Comparison of ENCODE assay signal across 15 cellular contexts in the genomic region with DNA sequence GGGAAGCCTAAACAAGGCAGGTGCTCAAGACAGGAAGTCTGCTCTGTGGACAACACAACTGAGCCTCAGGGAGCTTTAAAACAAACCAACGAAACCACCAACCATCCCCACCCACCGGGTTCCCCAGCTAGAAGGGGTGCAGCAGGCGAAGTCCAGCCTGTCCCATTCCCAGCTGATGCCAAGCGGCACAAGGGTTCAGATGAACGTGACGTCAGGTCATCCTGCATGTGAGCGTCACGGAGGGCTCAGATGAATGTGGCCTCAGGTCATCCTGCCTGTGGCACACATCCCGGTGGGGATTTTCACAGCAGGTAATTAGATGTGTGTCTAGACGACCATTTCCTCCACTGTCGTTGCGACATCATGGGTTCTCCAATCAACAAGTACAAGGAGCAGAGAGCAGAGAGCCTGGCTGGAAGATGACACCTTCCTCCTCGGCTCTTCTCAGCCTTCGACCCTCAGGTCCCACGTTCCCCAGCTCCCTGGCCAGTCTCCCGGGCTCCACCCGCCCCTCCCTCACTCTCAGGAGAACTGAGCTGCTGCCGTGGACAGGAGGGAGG.
A peak's percentile ranks its signal among the peaks of the same experiment; 100 is the strongest.
DNase-seq lines count a peak whose midpoint lies in the region; ATAC-seq and TF ChIP-seq lines count a peak whose summit lies in the region.
"Had no signal": no experiment of that assay in that cellular context is flagged by ENCODE, and none has a peak within 500 bp of the region (broad histone marks: within the 10 kb centered on the region; RNA-seq: fewer than 3 reads in every experiment).

No MANE protein-coding gene starts in this region.

- H3K36me3 ChIP-seq in Loucy (ENCODE audit: insufficient read depth, low read length) = no peaks in the 10 kb centered on the region
- no peaks in the 10 kb centered on the region for H3K36me3 ChIP-seq in brain microvascular endothelial cell (replicated peaks)
- no peaks in the 10 kb centered on the region for H3K36me3 ChIP-seq in heart left ventricle
- H3K36me3 ChIP-seq: neutrophil had no signal

- peak overlapping the region; percentile 85 for H3K27ac ChIP-seq in brain microvascular endothelial cell
- H3K27ac ChIP-seq in heart left ventricle = no peak overlapping the region
- H3K27ac ChIP-seq: neutrophil had no signal

- peak overlapping the region; percentile 55 for H3K4me2 ChIP-seq in Loucy (ENCODE audit: low read depth, low read length, poor library complexity, severe bottlenecking)

- H3K9ac ChIP-seq in Loucy (ENCODE audit: low read depth, low read length, poor library complexity, severe bottlenecking) = no peak overlapping the region

- H3F3A ChIP-seq in Loucy (ENCODE audit: low read depth) = no peaks in the 10 kb centered on the region

- no peaks in the 10 kb centered on the region for H3K9me2 ChIP-seq in Loucy (replicated peaks; ENCODE audit: low read depth, low read length)

- intact Hi-C loops in heart left ventricle (cut with DNase I) = no loop called here

- H3K9me3 ChIP-seq in Loucy (ENCODE audit: insufficient read depth, low read depth, low read length) (no peaks in the 10 kb centered on the region), heart left ventricle (no peaks in the 10 kb centered on the region)
- H3K9me3 ChIP-seq: neutrophil had no signal

- WGBS in heart left ventricle, 4 donors = 59 to 72% (median 67%) methylated on average over 18 of the region's 18 CpGs

- H4K20me1 ChIP-seq in Loucy (ENCODE audit: insufficient read depth, low read length, poor library complexity, severe bottlenecking) = no peaks in the 10 kb centered on the region

- in situ Hi-C loops in brain microvascular endothelial cell (cut with HindIII; ENCODE audit: low pct_ligation_motif_present, low sequenced_read_pairs) = no loop called here

- no peaks in the 10 kb centered on the region for H3K79me2 ChIP-seq in Loucy (ENCODE audit: insufficient read depth, low read length)

- TF ChIP-seq POLR2A in heart left ventricle (IDR thresholded peaks at IDR 0.05) (no peak), erythroblast (IDR thresholded peaks at IDR 0.05; ENCODE audit: low read length) (no peak)

- DNase-seq in A172 (ENCODE audit: low spot score) (peak; percentile 81), brain microvascular endothelial cell (peak; percentile 50), left kidney (ENCODE audit: low read depth, low spot score) (peak; percentile 61), heart left ventricle (no peak), erythroblast (lab: John Stamatoyannopoulos, UW) (no peak)
- DNase-seq: activated CD8-positive, alpha-beta memory T cell treated with anti-CD3 and anti-CD28 coated beads, Interleukin-2, amount 10 ng/mL, durations not matched to agents 7 days and 5 days; activated naive CD4-positive, alpha-beta T cell treated with anti-CD3 and anti-CD28 coated beads, Interleukin-2, amount 50 U/mL, for 16 hours; cerebellar nuclear complex; HCEC 1CT; NCI-H2029 treated with DMSO at 0.1 percent for 48 hours had no signal

- no peaks in the 10 kb centered on the region for H3K27me3 ChIP-seq in Loucy (ENCODE audit: insufficient read depth, low read length, poor library complexity, severe bottlenecking)
- H3K27me3 ChIP-seq in brain microvascular endothelial cell (replicated peaks) = no peaks in the 10 kb centered on the region
- peaks cover 0 to 18% (median 6%) of the 10 kb centered on the region in 9 donors for H3K27me3 ChIP-seq in heart left ventricle

- peak overlapping the region; percentile 7 for H3K4me3 ChIP-seq in Loucy (ENCODE audit: low read length, poor library complexity, severe bottlenecking)
- no peak overlapping the region for H3K4me3 ChIP-seq in brain microvascular endothelial cell (ENCODE audit: low read depth, low read length)
- no peak overlapping the region for H3K4me3 ChIP-seq in heart left ventricle
- H3K4me3 ChIP-seq: lung had no signal

- no peak for ATAC-seq in HG02885 (IDR thresholded peaks at IDR 0.05; ENCODE audit: poor library complexity, unreplicated experiment)
- ATAC-seq in heart left ventricle = no peak
- no peak for ATAC-seq in GM18870 (IDR thresholded peaks at IDR 0.05; ENCODE audit: unreplicated experiment)
- ATAC-seq: activated CD8-positive, alpha-beta memory T cell treated with anti-CD3 and anti-CD28 coated beads, Interleukin-2, amount 10 ng/mL, durations not matched to agents 7 days and 5 days had no signal

- H3K4me1 ChIP-seq in Loucy (ENCODE audit: insufficient read depth, low read length, poor library complexity, severe bottlenecking) = peaks cover 58% of the 10 kb centered on the region
- peaks cover 0 to 4% (median 0%) of the 10 kb centered on the region in 12 donors for H3K4me1 ChIP-seq in heart left ventricle

- no peak overlapping the region for H2AFZ ChIP-seq in Loucy (ENCODE audit: low read length)

- TF ChIP-seq CTCF in Loucy (conservative IDR thresholded peaks at IDR 0.05; ENCODE audit: low read length) (no peak), brain microvascular endothelial cell (IDR thresholded peaks at IDR 0.05; ENCODE audit: low read depth, low read length, missing control alignments) (no peak), heart left ventricle (IDR thresholded peaks at IDR 0.05) (no peak)

Comparison
In these comparisons a context has a peak if more than half of its experiments do, and no peak if none do; other contexts are left out.
1. DNase-seq: peak in A172 (single experiment), brain microvascular endothelial cell (single experiment) and left kidney (single experiment); none in heart left ventricle (0 of 5) and erythroblast (0 of 2).